Comparison of ENCODE assay signal across 1 cellular context in the genomic region with DNA sequence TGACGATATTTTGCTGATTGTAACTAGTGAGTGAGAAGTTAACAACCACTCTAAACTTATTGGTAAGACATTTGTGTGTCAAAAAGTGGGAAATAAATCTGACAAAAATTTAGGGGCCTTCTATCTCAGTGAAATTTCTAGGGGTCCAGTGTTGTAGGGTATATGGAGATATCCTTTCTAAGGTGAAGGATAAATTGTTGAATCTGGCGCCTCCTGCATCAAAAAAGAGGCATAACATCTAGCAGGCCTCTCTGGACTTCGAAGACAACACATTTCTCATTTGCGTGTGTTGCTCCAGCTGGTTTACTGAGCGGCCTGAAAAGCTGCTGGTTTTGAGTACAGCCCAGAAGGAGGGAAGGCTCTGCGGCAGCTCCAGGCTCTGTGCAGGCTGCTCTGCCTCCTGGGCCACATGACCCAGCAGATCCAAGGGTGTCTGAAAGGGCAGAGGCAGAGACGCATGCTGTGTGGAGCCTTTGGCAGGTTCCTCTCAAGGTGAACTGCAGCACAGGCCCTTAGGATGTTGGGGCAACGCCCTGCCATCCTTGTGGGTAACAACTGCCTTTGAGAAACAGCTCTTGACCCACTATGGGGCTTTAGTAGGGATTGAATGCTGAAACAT.
TF ChIP-seq lines count a peak whose summit lies in the region.

No MANE protein-coding gene starts in this region.

TF ChIP-seq in GM23338, 12 proteins besides CTCF, POLR2A, EP300 and RAD21 (continued from another document):
- TF ChIP-seq, protein P1, sequence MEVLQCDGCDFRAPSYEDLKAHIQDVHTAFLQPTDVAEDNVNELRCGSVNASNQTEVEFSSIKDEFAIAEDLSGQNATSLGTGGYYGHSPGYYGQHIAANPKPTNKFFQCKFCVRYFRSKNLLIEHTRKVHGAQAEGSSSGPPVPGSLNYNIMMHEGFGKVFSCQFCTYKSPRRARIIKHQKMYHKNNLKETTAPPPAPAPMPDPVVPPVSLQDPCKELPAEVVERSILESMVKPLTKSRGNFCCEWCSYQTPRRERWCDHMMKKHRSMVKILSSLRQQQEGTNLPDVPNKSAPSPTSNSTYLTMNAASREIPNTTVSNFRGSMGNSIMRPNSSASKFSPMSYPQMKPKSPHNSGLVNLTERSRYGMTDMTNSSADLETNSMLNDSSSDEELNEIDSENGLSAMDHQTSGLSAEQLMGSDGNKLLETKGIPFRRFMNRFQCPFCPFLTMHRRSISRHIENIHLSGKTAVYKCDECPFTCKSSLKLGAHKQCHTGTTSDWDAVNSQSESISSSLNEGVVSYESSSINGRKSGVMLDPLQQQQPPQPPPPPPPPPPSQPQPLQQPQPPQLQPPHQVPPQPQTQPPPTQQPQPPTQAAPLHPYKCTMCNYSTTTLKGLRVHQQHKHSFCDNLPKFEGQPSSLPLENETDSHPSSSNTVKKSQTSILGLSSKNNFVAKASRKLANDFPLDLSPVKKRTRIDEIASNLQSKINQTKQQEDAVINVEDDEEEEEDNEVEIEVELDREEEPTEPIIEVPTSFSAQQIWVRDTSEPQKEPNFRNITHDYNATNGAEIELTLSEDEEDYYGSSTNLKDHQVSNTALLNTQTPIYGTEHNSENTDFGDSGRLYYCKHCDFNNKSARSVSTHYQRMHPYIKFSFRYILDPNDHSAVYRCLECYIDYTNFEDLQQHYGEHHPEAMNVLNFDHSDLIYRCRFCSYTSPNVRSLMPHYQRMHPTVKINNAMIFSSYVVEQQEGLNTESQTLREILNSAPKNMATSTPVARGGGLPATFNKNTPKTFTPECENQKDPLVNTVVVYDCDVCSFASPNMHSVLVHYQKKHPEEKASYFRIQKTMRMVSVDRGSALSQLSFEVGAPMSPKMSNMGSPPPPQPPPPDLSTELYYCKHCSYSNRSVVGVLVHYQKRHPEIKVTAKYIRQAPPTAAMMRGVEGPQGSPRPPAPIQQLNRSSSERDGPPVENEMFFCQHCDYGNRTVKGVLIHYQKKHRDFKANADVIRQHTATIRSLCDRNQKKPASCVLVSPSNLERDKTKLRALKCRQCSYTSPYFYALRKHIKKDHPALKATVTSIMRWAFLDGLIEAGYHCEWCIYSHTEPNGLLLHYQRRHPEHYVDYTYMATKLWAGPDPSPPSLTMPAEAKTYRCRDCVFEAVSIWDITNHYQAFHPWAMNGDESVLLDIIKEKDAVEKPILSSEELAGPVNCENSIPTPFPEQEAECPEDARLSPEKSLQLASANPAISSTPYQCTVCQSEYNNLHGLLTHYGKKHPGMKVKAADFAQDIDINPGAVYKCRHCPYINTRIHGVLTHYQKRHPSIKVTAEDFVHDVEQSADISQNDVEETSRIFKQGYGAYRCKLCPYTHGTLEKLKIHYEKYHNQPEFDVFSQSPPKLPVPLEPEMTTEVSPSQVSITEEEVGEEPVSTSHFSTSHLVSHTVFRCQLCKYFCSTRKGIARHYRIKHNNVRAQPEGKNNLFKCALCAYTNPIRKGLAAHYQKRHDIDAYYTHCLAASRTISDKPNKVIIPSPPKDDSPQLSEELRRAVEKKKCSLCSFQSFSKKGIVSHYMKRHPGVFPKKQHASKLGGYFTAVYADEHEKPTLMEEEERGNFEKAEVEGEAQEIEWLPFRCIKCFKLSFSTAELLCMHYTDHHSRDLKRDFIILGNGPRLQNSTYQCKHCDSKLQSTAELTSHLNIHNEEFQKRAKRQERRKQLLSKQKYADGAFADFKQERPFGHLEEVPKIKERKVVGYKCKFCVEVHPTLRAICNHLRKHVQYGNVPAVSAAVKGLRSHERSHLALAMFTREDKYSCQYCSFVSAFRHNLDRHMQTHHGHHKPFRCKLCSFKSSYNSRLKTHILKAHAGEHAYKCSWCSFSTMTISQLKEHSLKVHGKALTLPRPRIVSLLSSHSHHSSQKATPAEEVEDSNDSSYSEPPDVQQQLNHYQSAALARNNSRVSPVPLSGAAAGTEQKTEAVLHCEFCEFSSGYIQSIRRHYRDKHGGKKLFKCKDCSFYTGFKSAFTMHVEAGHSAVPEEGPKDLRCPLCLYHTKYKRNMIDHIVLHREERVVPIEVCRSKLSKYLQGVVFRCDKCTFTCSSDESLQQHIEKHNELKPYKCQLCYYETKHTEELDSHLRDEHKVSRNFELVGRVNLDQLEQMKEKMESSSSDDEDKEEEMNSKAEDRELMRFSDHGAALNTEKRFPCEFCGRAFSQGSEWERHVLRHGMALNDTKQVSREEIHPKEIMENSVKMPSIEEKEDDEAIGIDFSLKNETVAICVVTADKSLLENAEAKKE (CRISPR knock-in tag; IDR thresholded peaks at IDR 0.05) = no peak
